8 cellular contexts compared by ENCODE assay signal in the genomic region with DNA sequence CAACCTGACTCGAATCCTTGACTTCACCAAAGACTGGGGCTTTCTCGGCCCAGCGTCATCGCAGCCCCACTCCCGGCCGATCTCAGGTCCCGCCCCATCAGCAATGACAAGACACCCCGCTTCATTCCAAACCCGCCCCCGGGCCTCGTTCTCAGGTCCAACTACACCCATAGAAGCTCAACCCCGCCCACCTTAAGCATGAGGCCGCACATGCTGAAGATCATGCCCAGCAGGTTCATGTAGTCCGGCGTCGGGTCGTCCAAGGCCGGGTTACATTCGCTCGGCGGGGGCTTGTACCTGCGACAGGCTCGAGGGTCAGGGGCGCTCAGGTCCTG. TPM values are rescaled to one million over a fixed set of nuclear protein-coding genes. Genes with fewer than 3 reads are reported as not detected.
DNase-seq lines count a peak whose midpoint lies in the region; ATAC-seq and TF ChIP-seq lines count a peak whose summit lies in the region.

No MANE protein-coding gene starts in this region.

- TF ChIP-seq RAD21 in liver (IDR thresholded peaks at IDR 0.05), result no peak

- POLR2A ChIA-PET in BJ (lab: Charles Lee), result interaction anchor here (0.5 kb wide), 1 partner anchor 24 kb away, joined by 3 read pairs; no protein-coding TSS in a partner anchor
- POLR2A ChIA-PET in activated CD4-positive, alpha-beta T cell treated with anti-CD3 and anti-CD28 coated beads for 36 hours (lab: Charles Lee), result interaction anchor here (0.6 to 1.3 kb wide), 2 partner anchors 12 to 1067 kb away, joined by 4 read pairs; no protein-coding TSS in a partner anchor

- H3K9me3 Mint-ChIP-seq in activated CD4-positive, alpha-beta T cell treated with anti-CD3 and anti-CD28 coated beads for 36 hours (ENCODE audit: low read depth), result no peaks in the 10 kb centered on the region

- DNase-seq in BJ (ENCODE audit: low read depth), result peak; percentile 7
- peak; percentile 40 for DNase-seq in HT1080 (ENCODE audit: low read depth)
- peak; percentile 82 for DNase-seq in activated CD4-positive, alpha-beta T cell treated with anti-CD3 and anti-CD28 coated beads for 36 hours
- peak; percentile 80 for DNase-seq in choroid plexus epithelial cell (ENCODE audit: low read depth)
- DNase-seq in stimulated activated CD4-positive, alpha-beta T cell treated with anti-CD3 and anti-CD28 coated beads, Interleukin-4, amount 100 ng/mL, for 1 hour, result peak; percentile 70
- no peak for DNase-seq in NCI-H2081 (lab: John Stamatoyannopoulos, UW)

- intact Hi-C loops in activated CD4-positive, alpha-beta T cell treated with anti-CD3 and anti-CD28 coated beads for 36 hours (cut with DNase I, micrococcal nuclease), result loop anchor here (1.0 to 5.0 kb wide), 8 partner anchors 12 to 854 kb away; partner anchors contain the start of genes DHPS (in 2 of the 2), ZNF490 (in 2 of the 2), ZNF791 (in 2 of the 2) and ZNF136 (in 1 of the 2)

- H3K27ac ChIP-seq in liver (ENCODE audit: low read depth in 1 of 2, low read length in 2 of 2), result peak overlapping the region; percentile 95 to 96

- H3K36me3 ChIP-seq in BJ (ENCODE audit: control insufficient read depth, insufficient read depth, low read length) (peaks cover 12% of the 10 kb centered on the region), liver (ENCODE audit: control insufficient read depth in 4 of 4, insufficient read depth in 3 of 4, low read depth in 1 of 4, low read length in 3 of 4) (peaks cover 0 to 11% (median 1%) of the 10 kb centered on the region in 4 donors)

- peak overlapping the region; percentile 86 for H3K4me3 Mint-ChIP-seq in activated CD4-positive, alpha-beta T cell treated with anti-CD3 and anti-CD28 coated beads for 36 hours

- no peaks in the 10 kb centered on the region for H3K27me3 ChIP-seq in BJ (ENCODE audit: control insufficient read depth, insufficient read depth, low read length)
- H3K27me3 ChIP-seq in liver (ENCODE audit: control insufficient read depth in 4 of 4, insufficient read depth in 4 of 4, low read length in 3 of 4), result no peaks in the 10 kb centered on the region

- TF ChIP-seq CTCF in BJ (IDR thresholded peaks at IDR 0.05; ENCODE audit: insufficient read depth, low read depth, low read length), result no peak
- TF ChIP-seq CTCF in choroid plexus epithelial cell (conservative IDR thresholded peaks at IDR 0.05; ENCODE audit: low read depth, low read length), result no peak
- TF ChIP-seq CTCF in liver (IDR thresholded peaks at IDR 0.05; ENCODE audit: low read depth, low read length, missing input control), result no peak

- H3K36me3 Mint-ChIP-seq in activated CD4-positive, alpha-beta T cell treated with anti-CD3 and anti-CD28 coated beads for 36 hours (ENCODE audit: low read depth), result peaks cover 45% of the 10 kb centered on the region

- H3K4me1 ChIP-seq in liver (ENCODE audit: control insufficient read depth in 4 of 4, insufficient read depth in 4 of 4, low read length in 3 of 4), result peaks cover 19 to 46% (median 41%) of the 10 kb centered on the region in 4 donors

- no peaks in the 10 kb centered on the region for H3K9me3 ChIP-seq in liver (ENCODE audit: control insufficient read depth in 4 of 4, low read length in 3 of 4)

- ATAC-seq in activated CD4-positive, alpha-beta T cell treated with anti-CD3 and anti-CD28 coated beads for 36 hours, result peak; percentile 17
- no peak for ATAC-seq in HG03175 (IDR thresholded peaks at IDR 0.05; ENCODE audit: unreplicated experiment)

- WGBS in liver, result under 1% methylated on average over 24 of the region's 24 CpGs

- CTCF ChIA-PET in BJ (lab: Yijun Ruan, JAX), result interaction anchor here (1.0 to 2.4 kb wide), 4 partner anchors 8 to 105 kb away, joined by 3 to 13 read pairs (median 3); no protein-coding TSS in a partner anchor
- CTCF ChIA-PET in activated CD4-positive, alpha-beta T cell treated with anti-CD3 and anti-CD28 coated beads for 36 hours (lab: Charles Lee), result interaction anchor here (0.6 to 0.7 kb wide), 2 partner anchors 29 to 106 kb away, joined by 3 read pairs; no protein-coding TSS in a partner anchor

- H3K4me3 ChIP-seq in BJ (ENCODE audit: low read depth, low read length) (peak overlapping the region; percentile 82), choroid plexus epithelial cell (ENCODE audit: low read depth, low read length) (peak overlapping the region; percentile 81), liver (ENCODE audit: low read depth in 1 of 3, low read length in 3 of 3) (peak overlapping the region; percentile 74 to 99 (median 89))

- peak overlapping the region; percentile 88 to 97 for H3K9ac ChIP-seq in liver (ENCODE audit: low read depth in 1 of 2, low read length in 2 of 2)

- H3K4me1 Mint-ChIP-seq in activated CD4-positive, alpha-beta T cell treated with anti-CD3 and anti-CD28 coated beads for 36 hours, result peaks cover 48% of the 10 kb centered on the region

- no peaks in the 10 kb centered on the region for H3K27me3 Mint-ChIP-seq in activated CD4-positive, alpha-beta T cell treated with anti-CD3 and anti-CD28 coated beads for 36 hours

- peak overlapping the region; percentile 100 for H3K27ac Mint-ChIP-seq in activated CD4-positive, alpha-beta T cell treated with anti-CD3 and anti-CD28 coated beads for 36 hours

TF ChIP-seq in liver, 16 proteins besides CTCF, POLR2A, EP300 and RAD21 (continues in another document):
- TF ChIP-seq HNF4A (conservative IDR thresholded peaks at IDR 0.05) (no peak), FOXA1 (IDR thresholded peaks at IDR 0.05) (no peak), NR2F2 (IDR thresholded peaks at IDR 0.05) (no peak), GABPA (IDR thresholded peaks at IDR 0.05 in 1 of 2, conservative IDR thresholded peaks at IDR 0.05 in 1 of 2) (no peak), JUND (IDR thresholded peaks at IDR 0.05) (no peak), SP1 (IDR thresholded peaks at IDR 0.05) (no peak), HNF4G (IDR thresholded peaks at IDR 0.05) (no peak)
- TF ChIP-seq, protein P1, sequence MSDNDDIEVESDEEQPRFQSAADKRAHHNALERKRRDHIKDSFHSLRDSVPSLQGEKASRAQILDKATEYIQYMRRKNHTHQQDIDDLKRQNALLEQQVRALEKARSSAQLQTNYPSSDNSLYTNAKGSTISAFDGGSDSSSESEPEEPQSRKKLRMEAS (IDR thresholded peaks at IDR 0.05), result no peak

RNA-seq across cellular contexts. Expression of gene WDR83, which starts 2.3 kb away (rescaled TPM):
- polyA plus RNA-seq in BJ (2011; rRNA removed) (6.1 and 9.3 TPM in 2 replicates), liver (1 to 10 TPM; 3.9 to 4.4 TPM)
- polyA minus RNA-seq in BJ (2011; rRNA and poly(A)+ RNA removed), result 4.5 and 6.3 TPM in 2 replicates
- 12.5 and 18.2 TPM in 2 replicates for total RNA-seq in HT1080 (2014; rRNA removed; shearing (Covaris generic))
- polyA plus RNA-seq in HT1080 (2015; cell fraction: cytosol; rRNA removed), result 11.9 and 13.2 TPM in 2 replicates
- polyA plus RNA-seq in HT1080 (2015; cell fraction: nucleus; rRNA removed), result 11.8 and 13.5 TPM in 2 replicates
- total RNA-seq in activated CD4-positive, alpha-beta T cell treated with anti-CD3 and anti-CD28 coated beads for 36 hours, result 10 to 100 TPM; 13.5 to 19.5 TPM
- 1 to 10 TPM; 4.0 to 5.1 TPM for total RNA-seq in liver

RNA-seq across cellular contexts. Expression of gene MAN2B1, which starts 2.4 kb away (rescaled TPM):
- polyA plus RNA-seq in BJ (2011; rRNA removed) (31.7 and 66.9 TPM in 2 replicates), liver (10 to 100 TPM; 23.5 to 28.9 TPM)
- 11.3 and 13.0 TPM in 2 replicates for polyA minus RNA-seq in BJ (2011; rRNA and poly(A)+ RNA removed)
- total RNA-seq in HT1080 (2014; rRNA removed; shearing (Covaris generic)), result 31.2 and 38.5 TPM in 2 replicates
- 52.4 and 53.4 TPM in 2 replicates for polyA plus RNA-seq in HT1080 (2015; cell fraction: cytosol; rRNA removed)
- polyA plus RNA-seq in HT1080 (2015; cell fraction: nucleus; rRNA removed), result 64.3 and 70.4 TPM in 2 replicates
- total RNA-seq in activated CD4-positive, alpha-beta T cell treated with anti-CD3 and anti-CD28 coated beads for 36 hours, result 100 to 1,000 TPM; 118 to 154 TPM
- 10 to 100 TPM; 41.3 to 42.9 TPM for total RNA-seq in liver

RNA-seq across cellular contexts. Expression of gene DHPS, which starts 12.8 kb away (rescaled TPM):
- 64.7 and 92.2 TPM in 2 replicates for polyA plus RNA-seq in BJ (2011; rRNA removed)
- 32.3 and 46.3 TPM in 2 replicates for polyA minus RNA-seq in BJ (2011; rRNA and poly(A)+ RNA removed)
- total RNA-seq in HT1080 (2014; rRNA removed; shearing (Covaris generic)), result 90.0 and 103 TPM in 2 replicates
- polyA plus RNA-seq in HT1080 (2015; cell fraction: cytosol; rRNA removed), result 91.3 and 111 TPM in 2 replicates
- polyA plus RNA-seq in HT1080 (2015; cell fraction: nucleus; rRNA removed), result 178 and 192 TPM in 2 replicates
- 100 to 1,000 TPM; 101 to 112 TPM for total RNA-seq in activated CD4-positive, alpha-beta T cell treated with anti-CD3 and anti-CD28 coated beads for 36 hours
- total RNA-seq in liver, result 10 to 100 TPM; 29.1 to 53.9 TPM
- 10 to 100 TPM; 34.8 to 50.3 TPM for polyA plus RNA-seq in liver

RNA-seq across cellular contexts. Expression of gene GNG14, which starts 18.9 kb away (rescaled TPM):
- polyA plus RNA-seq in BJ (2011; rRNA removed) (not detected in 2 replicates), liver (not detected)
- polyA minus RNA-seq in BJ (2011; rRNA and poly(A)+ RNA removed), result not detected in 2 replicates
- total RNA-seq in HT1080 (2014; rRNA removed; shearing (Covaris generic)), result not detected in 2 replicates
- polyA plus RNA-seq in HT1080 (2015; cell fraction: cytosol; rRNA removed), result not detected in 2 replicates
- not detected in 2 replicates for polyA plus RNA-seq in HT1080 (2015; cell fraction: nucleus; rRNA removed)
- not detected for total RNA-seq in activated CD4-positive, alpha-beta T cell treated with anti-CD3 and anti-CD28 coated beads for 36 hours
- not detected for total RNA-seq in liver

RNA-seq across cellular contexts. Expression of gene FBXW9, which starts 27.5 kb away (rescaled TPM):
- polyA plus RNA-seq in BJ (2011; rRNA removed) (7.7 and 13.6 TPM in 2 replicates), liver (1 to 10 TPM; 3.4 to 4.0 TPM)
- 4.3 and 6.8 TPM in 2 replicates for polyA minus RNA-seq in BJ (2011; rRNA and poly(A)+ RNA removed)
- total RNA-seq in HT1080 (2014; rRNA removed; shearing (Covaris generic)), result 14.0 and 22.2 TPM in 2 replicates
- polyA plus RNA-seq in HT1080 (2015; cell fraction: cytosol; rRNA removed), result 20.8 and 21.3 TPM in 2 replicates
- 21.5 and 22.7 TPM in 2 replicates for polyA plus RNA-seq in HT1080 (2015; cell fraction: nucleus; rRNA removed)
- total RNA-seq in activated CD4-positive, alpha-beta T cell treated with anti-CD3 and anti-CD28 coated beads for 36 hours, result 1 to 10 TPM; 8.3 to 8.8 TPM
- 1 to 10 TPM; 2.3 to 2.5 TPM for total RNA-seq in liver

Comparison
In these comparisons a context has a peak if more than half of its experiments do, and no peak if none do; other contexts are left out.
1. DNase-seq: peak in BJ (single experiment), HT1080 (single experiment), activated CD4-positive, alpha-beta T cell treated with anti-CD3 and anti-CD28 coated beads for 36 hours (single experiment), choroid plexus epithelial cell (single experiment) and stimulated activated CD4-positive, alpha-beta T cell treated with anti-CD3 and anti-CD28 coated beads, Interleukin-4, amount 100 ng/mL, for 1 hour (single experiment); none in NCI-H2081 (0 of 2).
2. Peak in every context shown above with its lines, with median percentiles within 50 percentile points of each other: H3K4me3 ChIP-seq.